In genomic region chr1:9249534-9250335, GRCh38 we compare ENCODE assay signal across 9 cellular contexts. TPM values are rescaled to one million over a fixed set of nuclear protein-coding genes. Genes with fewer than 3 reads are reported as not detected.
DNase-seq lines count a peak whose midpoint lies in the region; ATAC-seq, FAIRE-seq and TF ChIP-seq lines count a peak whose summit lies in the region.
"Had no signal": no experiment of that assay in that cellular context is flagged by ENCODE, and none has a peak within 500 bp of the region (broad histone marks: within the 10 kb centered on the region; RNA-seq: fewer than 3 reads in every experiment).

No MANE protein-coding gene starts in this region.

- H3K4me1 Mint-ChIP-seq in stimulated activated effector memory CD8-positive, alpha-beta T cell treated with anti-CD3 and anti-CD28 coated beads, Interleukin-12 subunit alpha, Interleukin-12 subunit beta, amount 100 ng/mL, for 72 hours = peaks cover 7% of the 10 kb centered on the region

- intact Hi-C loops in GM12878 (cut with micrococcal nuclease; ENCODE audit: unreplicated experiment) = no loop called here

- H2AFZ ChIP-seq in GM12878 (ENCODE audit: control insufficient read depth, low read depth, low read length) = no peak overlapping the region

- no peak overlapping the region for H3K4me3 Mint-ChIP-seq in stimulated activated effector memory CD8-positive, alpha-beta T cell treated with anti-CD3 and anti-CD28 coated beads, Interleukin-12 subunit alpha, Interleukin-12 subunit beta, amount 100 ng/mL, for 72 hours
- H3K4me3 Mint-ChIP-seq: T-helper 1 cell treated with Interleukin-12 subunit alpha and Interleukin-12 subunit beta and Interleukin-4 antibody, amounts not matched to agents 30 μg/mL and 1 μg/mL, for 36 hours had no signal

- H3K36me3 ChIP-seq in GM12878 (ENCODE audit: control insufficient read depth in 2 of 2, insufficient read depth in 2 of 2, low read length in 1 of 2) = no peaks in the 10 kb centered on the region

- no peaks in the 10 kb centered on the region for H3K9me3 Mint-ChIP-seq in stimulated activated effector memory CD8-positive, alpha-beta T cell treated with anti-CD3 and anti-CD28 coated beads, Interleukin-12 subunit alpha, Interleukin-12 subunit beta, amount 100 ng/mL, for 72 hours
- H3K9me3 Mint-ChIP-seq: T-helper 1 cell treated with Interleukin-12 subunit alpha and Interleukin-12 subunit beta and Interleukin-4 antibody, amounts not matched to agents 30 μg/mL and 1 μg/mL, for 36 hours had no signal

- no peaks in the 10 kb centered on the region for H3K9me3 ChIP-seq in GM12878 (replicated peaks; ENCODE audit: control insufficient read depth, insufficient read depth, low read length)

- SMC1A ChIA-PET in GM12878 (lab: Charles Lee; ENCODE audit: uncharacterized antibody, unreplicated experiment) = interaction anchor here (0.7 to 1.0 kb wide), 2 partner anchors 17 to 241 kb away, joined by 3 read pairs; no protein-coding TSS in a partner anchor

- POLR2A ChIA-PET in GM12878 (lab: Charles Lee) = no interaction called here

- peak; percentile 93 for ATAC-seq in GM12878
- ATAC-seq in stimulated activated effector memory CD8-positive, alpha-beta T cell treated with anti-CD3 and anti-CD28 coated beads, Interleukin-12 subunit alpha, Interleukin-12 subunit beta, amount 100 ng/mL, for 72 hours = peak; percentile 69
- ATAC-seq in GM21529 (IDR thresholded peaks at IDR 0.05; ENCODE audit: unreplicated experiment) = no peak
- no peak for ATAC-seq in HG03039 (IDR thresholded peaks at IDR 0.05; ENCODE audit: unreplicated experiment)

- no peak overlapping the region for H3K27ac ChIP-seq in GM12878 (ENCODE audit: control insufficient read depth, insufficient read depth)

- in situ Hi-C loops in GM12878 (cut with MboI) = no loop called here

- CTCF ChIA-PET in GM12878 (lab: Yijun Ruan, JAX) = interaction anchor here (0.7 to 1.8 kb wide), 12 partner anchors 9 to 332 kb away, joined by 3 to 12 read pairs (median 4); partner anchors contain the start of gene H6PD

- H4K20me1 ChIP-seq in GM12878 (ENCODE audit: control insufficient read depth, insufficient read depth) = no peaks in the 10 kb centered on the region

- H3K36me3 Mint-ChIP-seq in stimulated activated effector memory CD8-positive, alpha-beta T cell treated with anti-CD3 and anti-CD28 coated beads, Interleukin-12 subunit alpha, Interleukin-12 subunit beta, amount 100 ng/mL, for 72 hours = peaks cover 9% of the 10 kb centered on the region

- no peak for FAIRE-seq in GM12878 (lab: Jason Lieb, UNC)

- no peak overlapping the region for H3K4me3 ChIP-seq in GM12878

- no peak overlapping the region for H3K9ac ChIP-seq in GM12878 (ENCODE audit: control insufficient read depth, insufficient read depth, low read length)

- no peaks in the 10 kb centered on the region for H3K27me3 ChIP-seq in GM12878 (replicated peaks in 1 of 2; ENCODE audit: control insufficient read depth in 2 of 2, insufficient read depth in 2 of 2, low read length in 1 of 2)

- peak; percentile 65 for TF ChIP-seq RAD21 in GM12878 (IDR thresholded peaks at IDR 0.05; ENCODE audit: insufficient read depth, low read depth, low read length)

- H3K4me2 ChIP-seq in GM12878 (ENCODE audit: control insufficient read depth, insufficient read depth) = no peak overlapping the region

- no TSS peak for BruUV-seq in GM12878 (replicated peaks; lab: Mats Ljungman, UMichigan)

- no peak overlapping the region for H3K27ac Mint-ChIP-seq in stimulated activated effector memory CD8-positive, alpha-beta T cell treated with anti-CD3 and anti-CD28 coated beads, Interleukin-12 subunit alpha, Interleukin-12 subunit beta, amount 100 ng/mL, for 72 hours
- H3K27ac Mint-ChIP-seq: T-helper 1 cell treated with Interleukin-12 subunit alpha and Interleukin-12 subunit beta and Interleukin-4 antibody, amounts not matched to agents 30 μg/mL and 1 μg/mL, for 36 hours had no signal

- no peak for TF ChIP-seq POLR2A in GM12878 (IDR thresholded peaks at IDR 0.05; ENCODE audit: low read depth, low read length)

- RAD21 ChIA-PET in GM12878 (lab: Charles Lee; ENCODE audit: unreplicated experiment) = interaction anchor here (0.6 to 1.5 kb wide), 4 partner anchors 47 to 241 kb away, joined by 3 to 4 read pairs (median 3); no protein-coding TSS in a partner anchor

- H3K79me2 ChIP-seq in GM12878 (ENCODE audit: control insufficient read depth, insufficient read depth, low read length) = no peaks in the 10 kb centered on the region

- TF ChIP-seq CTCF in GM12874 (IDR thresholded peaks at IDR 0.05; ENCODE audit: insufficient read depth, low read depth, low read length) = peak; percentile 72
- peak; percentile 49 to 60 (median 57) for TF ChIP-seq CTCF in GM12878 (IDR thresholded peaks at IDR 0.05 in 2 of 3, conservative IDR thresholded peaks at IDR 0.05 in 1 of 3; ENCODE audit: control insufficient read depth in 2 of 3, extremely low read depth in 1 of 3, insufficient read depth in 1 of 3, low read depth in 3 of 3, low read length in 3 of 3)

- peak; percentile 35 for DNase-seq in NCI-H526 treated with DMSO at 0.1 percent for 48 hours (lab: John Stamatoyannopoulos, UW)
- DNase-seq in GM12878 (ENCODE audit: low read depth, low spot score) = no peak
- DNase-seq in kidney tubule cell (ENCODE audit: low spot score) = peak; percentile 64
- peak; percentile 24 to 63 for DNase-seq in stimulated activated effector memory CD8-positive, alpha-beta T cell treated with anti-CD3 and anti-CD28 coated beads, Interleukin-12 subunit alpha, Interleukin-12 subunit beta, amount 100 ng/mL, for 72 hours (ENCODE audit: low spot score in 2 of 2)
- no peak for DNase-seq in cerebellar nuclear complex (lab: John Stamatoyannopoulos, UW)

- H3K4me1 ChIP-seq in GM12878 (ENCODE audit: control insufficient read depth, insufficient read depth, low read length) = no peaks in the 10 kb centered on the region

- WGBS in GM12878 (ENCODE audit: insufficient coverage, insufficient replicate concordance, low lambda C conversion rate, missing lambda C conversion rate) = 85% methylated on average over 15 of the region's 15 CpGs

- TF ChIP-seq EP300 in GM12878 (IDR thresholded peaks at IDR 0.05; ENCODE audit: borderline replicate concordance in 1 of 2, control insufficient read depth in 1 of 2, low read depth in 2 of 2, low read length in 2 of 2) = no peak

TF ChIP-seq in GM12878, 131 proteins besides CTCF, POLR2A, EP300 and RAD21:
- no peak for TF ChIP-seq KLF5 (IDR thresholded peaks at IDR 0.05; ENCODE audit: partially characterized antibody)
- peak; percentile 33; the same call in 1 of the 2 replicates for TF ChIP-seq SMC3 (IDR thresholded peaks at IDR 0.05; ENCODE audit: borderline replicate concordance, low read length)

RNA-seq across cellular contexts. Expression of gene H6PD, which starts 15.2 kb away (rescaled TPM):
- 14.4 and 15.0 TPM in 2 replicates for total RNA-seq in GM12878 (2013; cell fraction: nucleolus; rRNA removed)
- 9.7 and 10.4 TPM in 2 replicates for total RNA-seq in GM12878 (2014; rRNA removed)
- 8.1 and 9.4 TPM in 2 replicates for total RNA-seq in GM12878 (2014; rRNA removed; fragmentation: Illumina TruSeq; extraction: Trizol)
- total RNA-seq in GM12878 (2021) = 20.7 TPM in 2 replicates
- 4.9 TPM for polyA plus RNA-seq in GM12878 (2011; ENCODE audit: low read depth)
- 3.9 and 4.9 TPM in 2 replicates for polyA plus RNA-seq in GM12878 (2011; rRNA removed)
- 6.3 and 6.4 TPM in 2 replicates for polyA plus RNA-seq in GM12878 (2011; cell fraction: cytosol; rRNA removed)
- 7.7 and 10.0 TPM in 2 replicates for polyA plus RNA-seq in GM12878 (2011; cell fraction: nucleus; rRNA removed)
- polyA plus RNA-seq in GM12878 (2012) = 7.3 and 7.7 TPM in 2 replicates
- 9.9 and 10.1 TPM in 2 replicates for polyA plus RNA-seq in GM12878 (2014; fragmentation: Illumina TruSeq; extraction: Trizol)
- 1 to 10 TPM; 1.2 to 1.4 TPM for polyA plus RNA-seq in GM12878 (2014; fragmentation: Nextera tagmentation; extraction: Ambion mirVana)
- 12.1 and 13.1 TPM in 2 replicates for polyA plus RNA-seq in GM12878 (2014; rRNA removed)
- 1 to 10 TPM; 5.9 to 6.0 TPM for polyA plus RNA-seq in GM12878 (2016; fragmentation: Nextera tagmentation; extraction: Ambion mirVana)
- polyA minus RNA-seq in GM12878 (2011; rRNA and poly(A)+ RNA removed) = 4.8 and 10.9 TPM in 2 replicates
- polyA minus RNA-seq in GM12878 (2011; cell fraction: cytosol; rRNA and poly(A)+ RNA removed) = 5.1 and 5.9 TPM in 2 replicates
- polyA minus RNA-seq in GM12878 (2011; cell fraction: nucleus; rRNA and poly(A)+ RNA removed) = 2.2 and 3.4 TPM in 2 replicates

RNA-seq across cellular contexts. Expression of gene SPSB1, which starts 43.0 kb away (rescaled TPM):
- 0.96 and 1.3 TPM in 2 replicates for total RNA-seq in GM12878 (2013; cell fraction: nucleolus; rRNA removed)
- total RNA-seq in GM12878 (2014; rRNA removed) (0.90 and 1.3 TPM in 2 replicates), GM12878 (2014; rRNA removed; fragmentation: Illumina TruSeq; extraction: Trizol) (0.40 and 0.46 TPM in 2 replicates), GM12878 (2021) (0.74 and 1.1 TPM in 2 replicates)
- polyA plus RNA-seq in GM12878 (2011; ENCODE audit: low read depth) = 0.38 TPM
- polyA plus RNA-seq in GM12878 (2011; rRNA removed) (0.23 and 0.43 TPM in 2 replicates), GM12878 (2014; fragmentation: Illumina TruSeq; extraction: Trizol) (0.46 and 2.1 TPM in 2 replicates), GM12878 (2014; fragmentation: Nextera tagmentation; extraction: Ambion mirVana) (under 1 TPM in 1 of 2 experiments, not detected in 1; 0.02 TPM), GM12878 (2014; rRNA removed) (0.80 and 2.0 TPM in 2 replicates), GM12878 (2016; fragmentation: Nextera tagmentation; extraction: Ambion mirVana) (1 to 10 TPM; 1.2 to 1.4 TPM)
- polyA plus RNA-seq in GM12878 (2011; cell fraction: cytosol; rRNA removed) = 0.52 and 0.63 TPM in 2 replicates
- polyA plus RNA-seq in GM12878 (2011; cell fraction: nucleus; rRNA removed) = 0.45 and 0.47 TPM in 2 replicates
- 1.4 and 2.6 TPM in 2 replicates for polyA plus RNA-seq in GM12878 (2012)
- polyA minus RNA-seq in GM12878 (2011; rRNA and poly(A)+ RNA removed) = 0.37 and 0.57 TPM in 2 replicates
- 0.52 and 0.53 TPM in 2 replicates for polyA minus RNA-seq in GM12878 (2011; cell fraction: cytosol; rRNA and poly(A)+ RNA removed)
- 0.36 TPM in 1 of 2 replicates, not detected in the other for polyA minus RNA-seq in GM12878 (2011; cell fraction: nucleus; rRNA and poly(A)+ RNA removed)

Comparison
In these comparisons a context has a peak if more than half of its experiments do, and no peak if none do; other contexts are left out.
1. DNase-seq: peak in NCI-H526 treated with DMSO at 0.1 percent for 48 hours (single experiment), kidney tubule cell (single experiment) and stimulated activated effector memory CD8-positive, alpha-beta T cell treated with anti-CD3 and anti-CD28 coated beads, Interleukin-12 subunit alpha, Interleukin-12 subunit beta, amount 100 ng/mL, for 72 hours (2 of 2); none in GM12878 (single experiment) and cerebellar nuclear complex (0 of 2).
2. ATAC-seq: peak in GM12878 (single experiment) and stimulated activated effector memory CD8-positive, alpha-beta T cell treated with anti-CD3 and anti-CD28 coated beads, Interleukin-12 subunit alpha, Interleukin-12 subunit beta, amount 100 ng/mL, for 72 hours (single experiment); none in GM21529 (single experiment) and HG03039 (single experiment).